ENCODE assay signal across 14 cellular contexts in the genomic region with DNA sequence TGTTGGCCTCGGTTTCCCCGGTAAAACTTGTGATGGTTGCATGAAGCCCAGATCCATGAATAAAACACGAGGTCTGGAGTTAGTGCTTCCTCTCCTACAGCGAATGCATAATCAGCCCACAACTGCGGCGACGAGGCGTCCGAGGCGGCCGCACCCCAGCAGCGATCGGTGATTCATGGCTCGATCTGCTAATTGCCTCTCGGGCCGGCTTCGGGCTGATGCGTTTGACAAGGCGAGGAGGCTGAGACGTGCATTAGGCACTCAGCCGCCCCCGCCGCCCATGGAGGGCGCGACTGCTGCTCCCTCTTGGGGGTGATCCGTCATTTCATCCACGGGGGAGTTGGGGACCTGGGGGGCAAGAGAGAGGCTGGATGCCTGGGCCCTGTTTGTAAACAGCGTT. TPM values are rescaled to one million over a fixed set of nuclear protein-coding genes. Genes with fewer than 3 reads are reported as not detected.
"Had no signal": no experiment of that assay in that cellular context is flagged by ENCODE, and none has a peak within 500 bp of the region (broad histone marks: within the 10 kb centered on the region; RNA-seq: fewer than 3 reads in every experiment).

No MANE protein-coding gene starts in this region.

- H3K4me3 Mint-ChIP-seq: activated CD4-positive, alpha-beta memory T cell treated with anti-CD3 and anti-CD28 coated beads for 36 hours; activated naive CD8-positive, alpha-beta T cell treated with anti-CD3 and anti-CD28 coated beads, Interleukin-2, amount 10 ng/mL, durations not matched to agents 7 days and 5 days; naive thymus-derived CD4-positive, alpha-beta T cell had no signal

- H3K36me3 ChIP-seq: colonic mucosa had no signal

- H3K27me3 ChIP-seq: colonic mucosa had no signal

- H3K4me1 ChIP-seq: colonic mucosa, psoas muscle had no signal

- H3K9me3 Mint-ChIP-seq: activated CD4-positive, alpha-beta memory T cell treated with anti-CD3 and anti-CD28 coated beads for 36 hours; activated naive CD8-positive, alpha-beta T cell treated with anti-CD3 and anti-CD28 coated beads, Interleukin-2, amount 10 ng/mL, durations not matched to agents 7 days and 5 days; naive thymus-derived CD4-positive, alpha-beta T cell had no signal

- H3K27me3 Mint-ChIP-seq: activated naive CD8-positive, alpha-beta T cell treated with anti-CD3 and anti-CD28 coated beads, Interleukin-2, amount 10 ng/mL, durations not matched to agents 7 days and 5 days had no signal

- H3K27ac Mint-ChIP-seq: activated CD4-positive, alpha-beta memory T cell treated with anti-CD3 and anti-CD28 coated beads for 36 hours; activated naive CD8-positive, alpha-beta T cell treated with anti-CD3 and anti-CD28 coated beads, Interleukin-2, amount 10 ng/mL, durations not matched to agents 7 days and 5 days; naive thymus-derived CD4-positive, alpha-beta T cell had no signal

- H3K4me1 Mint-ChIP-seq: activated naive CD8-positive, alpha-beta T cell treated with anti-CD3 and anti-CD28 coated beads, Interleukin-2, amount 10 ng/mL, durations not matched to agents 7 days and 5 days; naive thymus-derived CD4-positive, alpha-beta T cell had no signal

- H3K36me3 Mint-ChIP-seq: activated CD4-positive, alpha-beta memory T cell treated with anti-CD3 and anti-CD28 coated beads for 36 hours; activated naive CD8-positive, alpha-beta T cell treated with anti-CD3 and anti-CD28 coated beads, Interleukin-2, amount 10 ng/mL, durations not matched to agents 7 days and 5 days; naive thymus-derived CD4-positive, alpha-beta T cell had no signal

- ATAC-seq: left colon; naive thymus-derived CD4-positive, alpha-beta T cell; psoas muscle had no signal

- H3K4me3 ChIP-seq: colonic mucosa, psoas muscle had no signal

- DNase-seq: activated CD4-positive, alpha-beta memory T cell treated with anti-CD3 and anti-CD28 coated beads for 36 hours; activated gamma-delta T cell treated with Interleukin-2 at 50 U/mL for 16 hours; activated naive CD8-positive, alpha-beta T cell treated with anti-CD3 and anti-CD28 coated beads, Interleukin-2, amount 10 ng/mL, durations not matched to agents 7 days and 5 days; activated T-cell treated with anti-CD3 and anti-CD28 coated beads, Interleukin-2, amount 50 U/mL, for 48 hours; colonic mucosa; effector CD4-positive, alpha-beta T cell; left colon; naive thymus-derived CD4-positive, alpha-beta T cell; psoas muscle; stimulated activated CD4-positive, alpha-beta T cell treated with anti-CD3 and anti-CD28 coated beads, Interleukin-2, amount 100 ng/mL, for 48 hours; stimulated activated naive CD4-positive, alpha-beta T cell treated with Interleukin-2 at 50 U/mL for 16 hours; trophoblast cell had no signal

- H3K9me3 ChIP-seq: colonic mucosa, psoas muscle had no signal

- H3K27ac ChIP-seq: colonic mucosa, psoas muscle had no signal

RNA-seq across cellular contexts. Expression of gene EFNA2, which starts 48.1 kb away (rescaled TPM):
- total RNA-seq: activated CD4-positive, alpha-beta memory T cell treated with anti-CD3 and anti-CD28 coated beads for 36 hours; activated naive CD8-positive, alpha-beta T cell treated with anti-CD3 and anti-CD28 coated beads, Interleukin-2, amount 10 ng/mL, durations not matched to agents 7 days and 5 days; lung microvascular endothelial cell; mononuclear cell; naive thymus-derived CD4-positive, alpha-beta T cell; psoas muscle had no signal
